ENCODE assay signal across 15 cellular contexts in genomic region chr10:100823194-100823593, GRCh38.
DNase-seq lines count a peak whose midpoint lies in the region; TF ChIP-seq lines count a peak whose summit lies in the region.
"Had no signal": no experiment of that assay in that cellular context is flagged by ENCODE, and none has a peak within 500 bp of the region (broad histone marks: within the 10 kb centered on the region; RNA-seq: fewer than 3 reads in every experiment).

No MANE protein-coding gene starts in this region.

- no peak overlapping the region for H4K8ac ChIP-seq in mesendoderm (ENCODE audit: low read depth, low read length)

- BruUV-seq in MCF 10A (replicated peaks; lab: Mats Ljungman, UMichigan), result no TSS peak
- no TSS peak for BruUV-seq in mammary epithelial cell (replicated peaks; lab: Mats Ljungman, UMichigan)

- in situ Hi-C loops in mammary epithelial cell (cut with MboI; ENCODE audit: low sequenced_read_pairs in 2 of 2), result no loop called here

- no peak overlapping the region for H3K4me2 ChIP-seq in mammary epithelial cell (ENCODE audit: insufficient read depth, low read depth, low read length)
- H3K4me2 ChIP-seq in mesendoderm (ENCODE audit: low read length), result no peak overlapping the region
- H3K4me2 ChIP-seq: BLaER1 had no signal

- H3K4me1 ChIP-seq in mammary epithelial cell (ENCODE audit: insufficient read depth, low read length) (peaks cover 14% of the 10 kb centered on the region), mesendoderm (ENCODE audit: control insufficient read depth, low read depth, low read length) (no peaks in the 10 kb centered on the region)

- no peaks in the 10 kb centered on the region for H3K9me3 ChIP-seq in mammary epithelial cell (replicated peaks; ENCODE audit: insufficient read depth, low read length)

- H3K27ac ChIP-seq in mammary epithelial cell (ENCODE audit: insufficient read depth, low read depth, low read length) (no peak overlapping the region), mesendoderm (ENCODE audit: low read depth, low read length) (no peak overlapping the region)
- H3K27ac ChIP-seq: BLaER1 had no signal

- H3K9ac ChIP-seq in mammary epithelial cell (ENCODE audit: insufficient read depth, low read length) (no peak overlapping the region), mesendoderm (ENCODE audit: low read length) (no peak overlapping the region)
- H3K9ac ChIP-seq: BLaER1 had no signal

- H3K79me1 ChIP-seq in mesendoderm (ENCODE audit: low read length), result no peaks in the 10 kb centered on the region

- H3K36me3 ChIP-seq in mammary epithelial cell (ENCODE audit: insufficient read depth, low read length) (no peaks in the 10 kb centered on the region), mesendoderm (ENCODE audit: control insufficient read depth, insufficient read depth, low read length) (no peaks in the 10 kb centered on the region)
- H3K36me3 ChIP-seq: BLaER1 had no signal

- no peak overlapping the region for H3K4me3 Mint-ChIP-seq in MCF 10A (ENCODE audit: unreplicated experiment)
- H3K4me3 Mint-ChIP-seq in endothelial cell (ENCODE audit: unreplicated experiment), result no peak overlapping the region
- H3K4me3 Mint-ChIP-seq: HFFc6 had no signal

- WGBS in mammary epithelial cell (ENCODE audit: low coverage, missing lambda C conversion rate), result 23% methylated on average over 3 of the region's 3 CpGs
- WGBS in mesendoderm (ENCODE audit: extremely low coverage, insufficient coverage, low lambda C conversion rate), result no CpG with 5 or more reads among the region's 3 CpGs

- H3K18ac ChIP-seq in mesendoderm (ENCODE audit: low read length), result no peak overlapping the region

- H3K9me3 Mint-ChIP-seq in MCF 10A (ENCODE audit: unreplicated experiment), result no peaks in the 10 kb centered on the region
- no peaks in the 10 kb centered on the region for H3K9me3 Mint-ChIP-seq in endothelial cell (ENCODE audit: unreplicated experiment)
- H3K9me3 Mint-ChIP-seq: HFFc6 had no signal

- no peak overlapping the region for H3K4me3 ChIP-seq in mammary epithelial cell (replicated peaks in 1 of 3; ENCODE audit: insufficient read depth in 1 of 3, low read depth in 2 of 3, low read length in 3 of 3)
- no peak overlapping the region for H3K4me3 ChIP-seq in mesendoderm (ENCODE audit: low read length)
- H3K4me3 ChIP-seq: BLaER1 had no signal

- CTCF ChIA-PET in MCF 10A (lab: Yijun Ruan, JAX), result no interaction called here
- CTCF ChIA-PET in mammary epithelial cell (lab: Charles Lee; ENCODE audit: low non-redundant PET), result no interaction called here

- H4K20me1 ChIP-seq in mammary epithelial cell (ENCODE audit: insufficient read depth, low read length), result no peaks in the 10 kb centered on the region

- no peak overlapping the region for H2BK5ac ChIP-seq in mesendoderm (ENCODE audit: low read length)

- H3K27ac Mint-ChIP-seq in MCF 10A (ENCODE audit: low read depth, unreplicated experiment) (no peak overlapping the region), endothelial cell (ENCODE audit: unreplicated experiment) (no peak overlapping the region)
- H3K27ac Mint-ChIP-seq: CD4-positive, CD25-positive, alpha-beta regulatory T cell; HFFc6 had no signal

- DNase-seq in MCF 10A (ENCODE audit: unreplicated experiment), result peak; percentile 25
- DNase-seq in mammary epithelial cell, result no peak
- DNase-seq in islet precursor cell, result peak; percentile 35
- peak; percentile 29 for DNase-seq in mesendoderm
- DNase-seq in endothelial cell (ENCODE audit: low spot score), result no peak
- no peak for DNase-seq in stimulated activated CD4-positive, alpha-beta T cell treated with anti-CD3 and anti-CD28 coated beads, Interleukin-4, amount 100 ng/mL, for 1 hour
- no peak for DNase-seq in C1 segment of cervical spinal cord (lab: John Stamatoyannopoulos, UW)
- DNase-seq: 8988T; AML-193; CD4-positive, CD25-positive, alpha-beta regulatory T cell; DMS53; GF-D8; HCEC 1CT; HFFc6 had no signal

- H3K79me2 ChIP-seq in mammary epithelial cell (ENCODE audit: insufficient read depth, low read length) (no peaks in the 10 kb centered on the region), mesendoderm (ENCODE audit: control insufficient read depth, insufficient read depth, low read length) (no peaks in the 10 kb centered on the region)

- H2BK15ac ChIP-seq in mesendoderm (replicated peaks; ENCODE audit: low read depth), result no peak overlapping the region

- TF ChIP-seq CTCF in MCF 10A (IDR thresholded peaks at IDR 0.05; ENCODE audit: unreplicated experiment), result no peak
- TF ChIP-seq CTCF in mammary epithelial cell (conservative IDR thresholded peaks at IDR 0.05 in 1 of 2, IDR thresholded peaks at IDR 0.05 in 1 of 2; ENCODE audit: extremely low read depth in 1 of 2, insufficient read depth in 1 of 2, low read depth in 1 of 2, low read length in 2 of 2), result no peak
- TF ChIP-seq CTCF in endothelial cell (IDR thresholded peaks at IDR 0.05; ENCODE audit: unreplicated experiment), result no peak

- peaks cover 26% of the 10 kb centered on the region for H3K27me3 ChIP-seq in mammary epithelial cell (ENCODE audit: insufficient read depth, low read length)
- peaks cover 68% of the 10 kb centered on the region for H3K27me3 ChIP-seq in mesendoderm (ENCODE audit: insufficient read depth, low read length, poor library complexity)

- H2AK5ac ChIP-seq in mesendoderm (ENCODE audit: low read length), result no peak overlapping the region

- H3K36me3 Mint-ChIP-seq in MCF 10A (ENCODE audit: insufficient read depth, unreplicated experiment) (no peaks in the 10 kb centered on the region), endothelial cell (ENCODE audit: low read depth, unreplicated experiment) (peaks cover 9% of the 10 kb centered on the region)
- H3K36me3 Mint-ChIP-seq: CD4-positive, CD25-positive, alpha-beta regulatory T cell had no signal

- POLR2A ChIA-PET in MCF 10A (lab: Yijun Ruan, JAX), result no interaction called here

- dilution Hi-C loops in mammary epithelial cell (cut with HindIII; ENCODE audit: low sequenced_read_pairs), result loop anchor here (5.0 kb wide), 1 partner anchor 59 kb away; no protein-coding TSS in a partner anchor

- H4K5ac ChIP-seq in mesendoderm (ENCODE audit: low read length), result no peak overlapping the region

- H3K23ac ChIP-seq in mesendoderm (ENCODE audit: low read length), result no peak overlapping the region

- H2BK120ac ChIP-seq in mesendoderm (ENCODE audit: low read depth, low read length), result no peak overlapping the region

- H2AFZ ChIP-seq in mammary epithelial cell (ENCODE audit: low read depth, low read length), result no peak overlapping the region

- no peak overlapping the region for H3K56ac ChIP-seq in mesendoderm (ENCODE audit: low read length)

- intact Hi-C loops in MCF 10A (cut with micrococcal nuclease), result no loop called here
- intact Hi-C loops in mammary epithelial cell (cut with micrococcal nuclease), result no loop called here

- H3K4me1 Mint-ChIP-seq in MCF 10A (ENCODE audit: insufficient read depth, unreplicated experiment) (peaks cover 1% of the 10 kb centered on the region), endothelial cell (ENCODE audit: unreplicated experiment) (peaks cover 8% of the 10 kb centered on the region)

- H3K27me3 Mint-ChIP-seq in MCF 10A (ENCODE audit: insufficient read depth, unreplicated experiment) (peaks cover 71% of the 10 kb centered on the region), endothelial cell (ENCODE audit: unreplicated experiment) (peaks cover 27% of the 10 kb centered on the region)

- no peak overlapping the region for H3K4ac ChIP-seq in mesendoderm (ENCODE audit: low read depth, low read length)

Comparison
In these comparisons a context has a peak if more than half of its experiments do, and no peak if none do; other contexts are left out.
1. DNase-seq: peak in MCF 10A (single experiment), islet precursor cell (single experiment) and mesendoderm (single experiment); none in mammary epithelial cell (single experiment), endothelial cell (single experiment), stimulated activated CD4-positive, alpha-beta T cell treated with anti-CD3 and anti-CD28 coated beads, Interleukin-4, amount 100 ng/mL, for 1 hour (single experiment) and C1 segment of cervical spinal cord (0 of 14).